In genomic region chr18:59061914-59062642, GRCh38 we compare ENCODE assay signal across 27 cellular contexts.
DNase-seq lines count a peak whose midpoint lies in the region; ATAC-seq and TF ChIP-seq lines count a peak whose summit lies in the region.
"Had no signal": no experiment of that assay in that cellular context is flagged by ENCODE, and none has a peak within 500 bp of the region (broad histone marks: within the 10 kb centered on the region; RNA-seq: fewer than 3 reads in every experiment).

No MANE protein-coding gene starts in this region.

- CTCF ChIA-PET in activated CD8-positive, alpha-beta T cell treated with anti-CD3 and anti-CD28 coated beads for 36 hours (lab: Charles Lee), result interaction anchor here (0.6 to 4.5 kb wide), 3 partner anchors 9 to 293 kb away, joined by 3 to 22 read pairs (median 4); no protein-coding TSS in a partner anchor

- H3K9me3 Mint-ChIP-seq in nephron progenitor cell, result no peaks in the 10 kb centered on the region
- H3K9me3 Mint-ChIP-seq in activated CD8-positive, alpha-beta T cell treated with anti-CD3 and anti-CD28 coated beads for 36 hours, result no peaks in the 10 kb centered on the region
- H3K9me3 Mint-ChIP-seq: activated naive CD4-positive, alpha-beta T cell treated with anti-CD3 and anti-CD28 coated beads, Interleukin-2, amount 50 U/mL, for 72 hours; activated T-helper 2 cell treated with anti-CD3 and anti-CD28 coated beads, Interferon-gamma antibody, Interleukin-2, Interleukin-4, amounts not matched to agents 10 μg/mL and 5 μg/mL and 100 μg/mL, durations not matched to agents 14 hours and 24 hours and 36 hours; CD14-positive monocyte; effector memory CD8-positive, alpha-beta T cell; mesothelial cell of epicardium; naive B cell; T-helper 2 cell treated with Interferon-gamma antibody and Interleukin-4, amounts not matched to agents 5 μg/mL and 100 μg/mL, for 36 hours had no signal

- no peaks in the 10 kb centered on the region for H3K36me3 Mint-ChIP-seq in nephron progenitor cell (ENCODE audit: low read depth)
- H3K36me3 Mint-ChIP-seq in activated CD8-positive, alpha-beta T cell treated with anti-CD3 and anti-CD28 coated beads for 36 hours (ENCODE audit: low read depth), result no peaks in the 10 kb centered on the region
- H3K36me3 Mint-ChIP-seq: activated naive CD4-positive, alpha-beta T cell treated with anti-CD3 and anti-CD28 coated beads, Interleukin-2, amount 50 U/mL, for 72 hours; CD14-positive monocyte; mesothelial cell of epicardium; naive B cell had no signal

- in situ Hi-C loops in GM13976 (cut with MboI; ENCODE audit: low sequenced_read_pairs, unreplicated experiment) (loop anchor here (5.0 to 25.0 kb wide), 2 partner anchors 275 to 550 kb away; no protein-coding TSS in a partner anchor), KBM-7 (cut with MboI; ENCODE audit: low pct_unique_long_range_greater_than_20kb, low sequenced_read_pairs) (loop anchor here (10.0 kb wide), 1 partner anchor 277 kb away; no protein-coding TSS in a partner anchor)

- TF ChIP-seq CTCF in GM13976 (IDR thresholded peaks at IDR 0.05; ENCODE audit: borderline replicate concordance, control extremely low read depth, extremely low read depth, insufficient read depth, missing control alignments), result no peak
- no peak for TF ChIP-seq CTCF in nephron progenitor cell (IDR thresholded peaks at IDR 0.05)
- TF ChIP-seq CTCF in activated CD8-positive, alpha-beta T cell treated with anti-CD3 and anti-CD28 coated beads for 36 hours (IDR thresholded peaks at IDR 0.05), result no peak

- no peak overlapping the region for H3K4me3 Mint-ChIP-seq in nephron progenitor cell
- H3K4me3 Mint-ChIP-seq in activated CD8-positive, alpha-beta T cell treated with anti-CD3 and anti-CD28 coated beads for 36 hours, result no peak overlapping the region
- H3K4me3 Mint-ChIP-seq: CD14-positive monocyte; effector memory CD8-positive, alpha-beta T cell; mesothelial cell of epicardium; T-helper 2 cell treated with Interferon-gamma antibody and Interleukin-4, amounts not matched to agents 5 μg/mL and 100 μg/mL, for 36 hours had no signal

- DNase-seq in GM13976 (ENCODE audit: low spot score), result peak; percentile 31
- DNase-seq in nephron progenitor cell, result no peak
- no peak for DNase-seq in KBM-7
- no peak for DNase-seq in activated CD8-positive, alpha-beta T cell treated with anti-CD3 and anti-CD28 coated beads for 36 hours
- no peak for DNase-seq in Kasumi-1 (lab: John Stamatoyannopoulos, UW)
- DNase-seq: activated CD4-positive, alpha-beta T cell treated with anti-CD3 and anti-CD28 coated beads, Interleukin-2, amount 50 U/mL, for 1 hour; activated CD8-positive, alpha-beta memory T cell treated with anti-CD3 and anti-CD28 coated beads, Interleukin-2, amount 50 U/mL, for 4 hours; anterior cingulate cortex; colonic mucosa; effector memory CD8-positive, alpha-beta T cell; naive B cell; NCI-H1048; NCI-H1694; NCI-H524 treated with DMSO at 0.1 percent for 48 hours; NK-92 treated with Interleukin-12 subunit alpha and Interleukin-12 subunit beta, amount 100 ng/mL, for 24 hours; nucleus accumbens; PC-3; stomach; thyroid gland had no signal

- POLR2A ChIA-PET in activated CD8-positive, alpha-beta T cell treated with anti-CD3 and anti-CD28 coated beads for 36 hours (lab: Charles Lee), result no interaction called here

- ATAC-seq in GM19351 (IDR thresholded peaks at IDR 0.05; ENCODE audit: unreplicated experiment), result peak; percentile 58
- ATAC-seq in HG03378 (IDR thresholded peaks at IDR 0.05; ENCODE audit: unreplicated experiment), result peak; percentile 37
- no peak for ATAC-seq in HG02642 (IDR thresholded peaks at IDR 0.05; ENCODE audit: poor library complexity, unreplicated experiment)
- ATAC-seq in activated CD8-positive, alpha-beta T cell treated with anti-CD3 and anti-CD28 coated beads for 36 hours, result no peak
- ATAC-seq: effector memory CD8-positive, alpha-beta T cell; PC-3 had no signal

- H3K27me3 Mint-ChIP-seq in nephron progenitor cell (ENCODE audit: low read depth, poor library complexity), result peaks cover 24% of the 10 kb centered on the region
- H3K27me3 Mint-ChIP-seq in activated CD8-positive, alpha-beta T cell treated with anti-CD3 and anti-CD28 coated beads for 36 hours, result peaks cover 19% of the 10 kb centered on the region

- peaks cover 11% of the 10 kb centered on the region for H3K4me1 Mint-ChIP-seq in nephron progenitor cell
- no peaks in the 10 kb centered on the region for H3K4me1 Mint-ChIP-seq in activated CD8-positive, alpha-beta T cell treated with anti-CD3 and anti-CD28 coated beads for 36 hours (ENCODE audit: low read depth)
- H3K4me1 Mint-ChIP-seq: CD14-positive monocyte had no signal

- intact Hi-C loops in activated CD8-positive, alpha-beta T cell treated with anti-CD3 and anti-CD28 coated beads for 36 hours (cut with micrococcal nuclease), result no loop called here

- H3K27ac Mint-ChIP-seq in nephron progenitor cell, result peak overlapping the region; percentile 53
- no peak overlapping the region for H3K27ac Mint-ChIP-seq in activated CD8-positive, alpha-beta T cell treated with anti-CD3 and anti-CD28 coated beads for 36 hours
- H3K27ac Mint-ChIP-seq: activated naive CD4-positive, alpha-beta T cell treated with anti-CD3 and anti-CD28 coated beads, Interleukin-2, amount 50 U/mL, for 72 hours; activated T-helper 2 cell treated with anti-CD3 and anti-CD28 coated beads, Interferon-gamma antibody, Interleukin-2, Interleukin-4, amounts not matched to agents 10 μg/mL and 5 μg/mL and 100 μg/mL, durations not matched to agents 14 hours and 24 hours and 36 hours; CD14-positive monocyte; effector memory CD8-positive, alpha-beta T cell; mesothelial cell of epicardium; naive B cell; T-helper 2 cell treated with Interferon-gamma antibody and Interleukin-4, amounts not matched to agents 5 μg/mL and 100 μg/mL, for 36 hours had no signal

Comparison
In these comparisons a context has a peak if more than half of its experiments do, and no peak if none do; other contexts are left out.
1. ATAC-seq: peak in GM19351 (single experiment) and HG03378 (single experiment); none in HG02642 (single experiment) and activated CD8-positive, alpha-beta T cell treated with anti-CD3 and anti-CD28 coated beads for 36 hours (single experiment).